ENCODE assay signal across 8 cellular contexts in genomic region chr5:157252741-157253465, GRCh38. TPM values are rescaled to one million over a fixed set of nuclear protein-coding genes. Genes with fewer than 3 reads are reported as not detected.
DNase-seq lines count a peak whose midpoint lies in the region; ATAC-seq and TF ChIP-seq lines count a peak whose summit lies in the region.

No MANE protein-coding gene starts in this region.

- H2BK120ac ChIP-seq in mesendoderm (ENCODE audit: low read depth, low read length): no peak overlapping the region

- no peak overlapping the region for H2AK5ac ChIP-seq in mesendoderm (ENCODE audit: low read length)

- H3K18ac ChIP-seq in mesendoderm (ENCODE audit: low read length): no peak overlapping the region

- H3K27ac ChIP-seq in foreskin keratinocyte: no peak overlapping the region
- H3K27ac ChIP-seq in mesendoderm (ENCODE audit: low read depth, low read length): no peak overlapping the region
- peak overlapping the region in 1 of 4 donors; percentile 35 for H3K27ac ChIP-seq in esophagus squamous epithelium

- WGBS in mesendoderm (ENCODE audit: extremely low coverage, insufficient coverage, low lambda C conversion rate): no CpG with 5 or more reads among the region's 4 CpGs
- WGBS in esophagus squamous epithelium, 2 donors: 39 to 48% methylated on average over 2 to 4 of the region's 4 CpGs

- TF ChIP-seq CTCF in AG09309 (IDR thresholded peaks at IDR 0.05; ENCODE audit: control insufficient read depth, insufficient read depth, low read depth, low read length, missing control alignments) (no peak), foreskin keratinocyte (conservative IDR thresholded peaks at IDR 0.05) (no peak), esophagus squamous epithelium (IDR thresholded peaks at IDR 0.05) (no peak)

- no peak overlapping the region for H2BK15ac ChIP-seq in mesendoderm (replicated peaks; ENCODE audit: low read depth)

- intact Hi-C loops in esophagus squamous epithelium (cut with DNase I): no loop called here

- H4K5ac ChIP-seq in mesendoderm (ENCODE audit: low read length): no peak overlapping the region

- no peak overlapping the region for H3K9ac ChIP-seq in mesendoderm (ENCODE audit: low read length)

- no peaks in the 10 kb centered on the region for H3K9me3 ChIP-seq in esophagus squamous epithelium

- DNase-seq in AG09309 (ENCODE audit: low read depth) (peak; percentile 10), GM19238 (ENCODE audit: insufficient read length, low spot score) (peak; percentile 30), foreskin keratinocyte (no peak), NCI-H2107 (lab: John Stamatoyannopoulos, UW) (no peak), mesendoderm (no peak), esophagus squamous epithelium (lab: John Stamatoyannopoulos, UW) (no peak)
- peak; percentile 51 for DNase-seq in activated CD4-positive, CD25-positive, alpha-beta regulatory T cell treated with anti-CD3 and anti-CD28 coated beads, Interleukin-2, amount 50 U/mL, for 16 hours (ENCODE audit: low read depth, low spot score)

- H3K4me3 ChIP-seq in AG09309 (ENCODE audit: control insufficient read depth, low read depth, low read length): no peak overlapping the region
- no peak overlapping the region for H3K4me3 ChIP-seq in mesendoderm (ENCODE audit: low read length)
- no peak overlapping the region for H3K4me3 ChIP-seq in esophagus squamous epithelium

- ATAC-seq in HG03139 (IDR thresholded peaks at IDR 0.05; ENCODE audit: unreplicated experiment): peak; percentile 93
- ATAC-seq in foreskin keratinocyte: peak; percentile 18

- TF ChIP-seq POLR2A in esophagus squamous epithelium (IDR thresholded peaks at IDR 0.05): no peak

- H3K23ac ChIP-seq in mesendoderm (ENCODE audit: low read length): no peak overlapping the region

- H3K27me3 ChIP-seq in foreskin keratinocyte (no peaks in the 10 kb centered on the region), mesendoderm (ENCODE audit: insufficient read depth, low read length, poor library complexity) (no peaks in the 10 kb centered on the region), esophagus squamous epithelium (peaks cover 0 to 7% (median 0%) of the 10 kb centered on the region in 4 donors)

- no peaks in the 10 kb centered on the region for H3K79me1 ChIP-seq in mesendoderm (ENCODE audit: low read length)

- no peak overlapping the region for H2BK5ac ChIP-seq in mesendoderm (ENCODE audit: low read length)

- H3K4me1 ChIP-seq in foreskin keratinocyte: no peaks in the 10 kb centered on the region
- no peaks in the 10 kb centered on the region for H3K4me1 ChIP-seq in mesendoderm (ENCODE audit: control insufficient read depth, low read depth, low read length)
- no peaks in the 10 kb centered on the region for H3K4me1 ChIP-seq in esophagus squamous epithelium

- no peak overlapping the region for H4K8ac ChIP-seq in mesendoderm (ENCODE audit: low read depth, low read length)

- H3K4me2 ChIP-seq in mesendoderm (ENCODE audit: low read length): no peak overlapping the region

- H3K56ac ChIP-seq in mesendoderm (ENCODE audit: low read length): no peak overlapping the region

- no peaks in the 10 kb centered on the region for H3K79me2 ChIP-seq in mesendoderm (ENCODE audit: control insufficient read depth, insufficient read depth, low read length)

- no peaks in the 10 kb centered on the region for H3K36me3 ChIP-seq in mesendoderm (ENCODE audit: control insufficient read depth, insufficient read depth, low read length)
- no peaks in the 10 kb centered on the region for H3K36me3 ChIP-seq in esophagus squamous epithelium

- no peak overlapping the region for H3K4ac ChIP-seq in mesendoderm (ENCODE audit: low read depth, low read length)

RNA-seq across cellular contexts. Expression of gene CYFIP2, which starts 13.0 kb away (rescaled TPM):
- total RNA-seq in foreskin keratinocyte (1.1 and 1.2 TPM in 2 replicates), esophagus squamous epithelium (10 to 100 TPM in 1 of 4 donors, 1 to 10 TPM in 3; 4.2 to 10.3 (median 8.1) TPM)
- 0.53 and 0.68 TPM in 2 replicates for polyA plus RNA-seq in foreskin keratinocyte
- 37.7 TPM for polyA plus RNA-seq in mesendoderm (2013, experiment 1 of 2)
- polyA plus RNA-seq in mesendoderm (2013, experiment 2 of 2): 37.3 TPM

Comparison
In these comparisons a context has a peak if more than half of its experiments do, and no peak if none do; other contexts are left out.
1. DNase-seq: peak in AG09309 (single experiment), GM19238 (single experiment) and activated CD4-positive, CD25-positive, alpha-beta regulatory T cell treated with anti-CD3 and anti-CD28 coated beads, Interleukin-2, amount 50 U/mL, for 16 hours (single experiment); none in foreskin keratinocyte (0 of 2), NCI-H2107 (single experiment), mesendoderm (single experiment) and esophagus squamous epithelium (single experiment).